ENCODE assay signal across 14 cellular contexts in the genomic region with DNA sequence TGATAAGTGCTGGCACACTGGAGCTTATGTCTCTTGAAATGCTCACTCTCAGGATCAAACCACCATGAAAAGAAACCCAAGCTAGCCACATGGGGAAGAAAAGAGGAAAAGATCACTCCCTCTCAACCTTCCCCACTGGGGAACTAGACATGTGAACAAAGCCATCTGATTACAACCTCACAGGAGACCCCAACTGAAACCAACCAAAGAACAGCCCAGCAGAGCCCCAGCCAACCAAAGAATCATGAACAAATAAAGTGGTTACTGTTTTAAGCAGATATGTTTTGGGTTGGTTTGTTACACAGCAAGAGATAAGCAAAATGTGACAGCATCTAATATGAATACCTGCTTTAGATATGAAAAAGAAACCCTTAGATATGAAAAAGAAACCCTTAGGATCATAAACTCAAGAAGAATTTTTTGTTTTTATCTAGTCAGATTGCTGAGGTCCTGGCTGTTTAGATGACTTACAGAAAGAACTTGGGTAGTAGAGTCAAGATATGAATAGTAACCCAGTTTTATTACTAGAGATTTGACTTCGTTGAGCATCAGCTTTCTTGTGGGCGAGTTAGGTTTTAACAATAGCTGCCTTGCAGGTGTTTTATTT. TPM values are rescaled to one million over a fixed set of nuclear protein-coding genes. Genes with fewer than 3 reads are reported as not detected.
DNase-seq lines count a peak whose midpoint lies in the region; ATAC-seq, FAIRE-seq and TF ChIP-seq lines count a peak whose summit lies in the region.
"Had no signal": no experiment of that assay in that cellular context is flagged by ENCODE, and none has a peak within 500 bp of the region (broad histone marks: within the 10 kb centered on the region; RNA-seq: fewer than 3 reads in every experiment).

No MANE protein-coding gene starts in this region.

- H4K20me1 ChIP-seq in astrocyte (ENCODE audit: insufficient read depth, low read length) = no peaks in the 10 kb centered on the region

- ATAC-seq in activated CD4-positive, CD25-positive, alpha-beta regulatory T cell treated with anti-CD3 and anti-CD28 coated beads, Interleukin-2, amount 50 U/mL, for 24 hours = peak; percentile 41 to 56
- ATAC-seq in GM21528 (IDR thresholded peaks at IDR 0.05; ENCODE audit: low FRiP score, unreplicated experiment) = peak; percentile 37
- ATAC-seq in GM18907 (IDR thresholded peaks at IDR 0.05; ENCODE audit: unreplicated experiment) = no peak
- ATAC-seq: gastroesophageal sphincter had no signal

- H3K4me1 ChIP-seq in astrocyte (ENCODE audit: insufficient read depth, low read length) (no peaks in the 10 kb centered on the region), BE2C (no peaks in the 10 kb centered on the region)
- H3K4me1 ChIP-seq: gastroesophageal sphincter had no signal

- H3K36me3 ChIP-seq in astrocyte (ENCODE audit: insufficient read depth, low read length) = no peaks in the 10 kb centered on the region
- no peaks in the 10 kb centered on the region for H3K36me3 ChIP-seq in BE2C
- H3K36me3 ChIP-seq: gastroesophageal sphincter had no signal

- no peak overlapping the region for H3K4me3 ChIP-seq in astrocyte (ENCODE audit: insufficient read depth, low read depth, low read length)
- H3K4me3 ChIP-seq in BE2C (ENCODE audit: low read depth, low read length) = no peak overlapping the region

- peaks cover 1% of the 10 kb centered on the region for H3K27me3 Mint-ChIP-seq in IgD-negative memory B cell
- no peaks in the 10 kb centered on the region for H3K27me3 Mint-ChIP-seq in astrocyte (ENCODE audit: low read depth, unreplicated experiment)

- no peak overlapping the region for H3K4me2 ChIP-seq in astrocyte (ENCODE audit: low read length)

- H2AFZ ChIP-seq in astrocyte (ENCODE audit: low read depth, low read length) = no peak overlapping the region

- peaks cover 7 to 12% (median 10%) of the 10 kb centered on the region in 3 donors for H3K4me1 Mint-ChIP-seq in IgD-negative memory B cell
- no peaks in the 10 kb centered on the region for H3K4me1 Mint-ChIP-seq in astrocyte (ENCODE audit: low read depth, unreplicated experiment)

- H3K4me3 Mint-ChIP-seq in IgD-negative memory B cell (peak overlapping the region; percentile 61 to 84 (median 72)), astrocyte (ENCODE audit: unreplicated experiment) (no peak overlapping the region)

- peak; percentile 68 for FAIRE-seq in astrocyte (lab: Jason Lieb, UNC)
- FAIRE-seq: bronchial epithelial cell, endometrium, islet of Langerhans had no signal

- no peak for DNase-seq in activated CD4-positive, CD25-positive, alpha-beta regulatory T cell treated with anti-CD3 and anti-CD28 coated beads, Interleukin-2, amount 50 U/mL, for 72 hours
- DNase-seq in astrocyte (ENCODE audit: low read depth) (no peak), BE2C (no peak), HK-2 (ENCODE audit: unreplicated experiment) (no peak)
- DNase-seq: 8988T, MV-4-11 had no signal

- H3K27ac ChIP-seq in astrocyte (ENCODE audit: low read depth, low read length) = no peak overlapping the region
- H3K27ac ChIP-seq: gastroesophageal sphincter had no signal

- TF ChIP-seq CTCF in astrocyte (IDR thresholded peaks at IDR 0.05; ENCODE audit: insufficient read depth, low read depth, low read length) (no peak), BE2C (IDR thresholded peaks at IDR 0.05; ENCODE audit: low read depth, low read length) (no peak)

- H3K27ac Mint-ChIP-seq in IgD-negative memory B cell (peak overlapping the region; percentile 75 to 89 (median 79)), astrocyte (ENCODE audit: unreplicated experiment) (no peak overlapping the region)

- no peaks in the 10 kb centered on the region for H3K9me3 ChIP-seq in astrocyte (ENCODE audit: insufficient read depth, low read depth, low read length)
- H3K9me3 ChIP-seq in BE2C = no peaks in the 10 kb centered on the region
- H3K9me3 ChIP-seq: gastroesophageal sphincter had no signal

- no peaks in the 10 kb centered on the region for H3K27me3 ChIP-seq in astrocyte (ENCODE audit: insufficient read depth, low read length)
- H3K27me3 ChIP-seq in BE2C = no peaks in the 10 kb centered on the region
- H3K27me3 ChIP-seq: gastroesophageal sphincter had no signal

- H3K9ac ChIP-seq in astrocyte (ENCODE audit: low read length) = no peak overlapping the region

- no peaks in the 10 kb centered on the region for H3K79me2 ChIP-seq in astrocyte (ENCODE audit: insufficient read depth, low read length)

- H3K9me3 Mint-ChIP-seq in IgD-negative memory B cell = no peaks in the 10 kb centered on the region
- H3K9me3 Mint-ChIP-seq in astrocyte (ENCODE audit: unreplicated experiment) = no peaks in the 10 kb centered on the region

- H3K36me3 Mint-ChIP-seq in IgD-negative memory B cell = no peaks in the 10 kb centered on the region
- no peaks in the 10 kb centered on the region for H3K36me3 Mint-ChIP-seq in astrocyte (ENCODE audit: low read depth, unreplicated experiment)

RNA-seq across cellular contexts. Expression of gene TLR7, which starts 23.7 kb away (rescaled TPM):
- 26.1 TPM for polyA plus RNA-seq in IgD-negative memory B cell
- 0.07 TPM in 1 of 2 replicates, not detected in the other for total RNA-seq in astrocyte
- polyA plus RNA-seq in BE2C (2012; ENCODE audit: insufficient read depth, insufficient read length, low read depth) = 0.17 TPM
- total RNA-seq: bronchial epithelial cell had no signal

RNA-seq across cellular contexts. Expression of gene PRPS2, which starts 52.0 kb away (rescaled TPM):
- 36.9 TPM for polyA plus RNA-seq in IgD-negative memory B cell
- total RNA-seq in astrocyte = 11.8 and 12.6 TPM in 2 replicates
- 15.3 TPM for polyA plus RNA-seq in BE2C (2012; ENCODE audit: insufficient read depth, insufficient read length, low read depth)
